1 cellular context compared by ENCODE assay signal in genomic region chr3:157094751-157095480, GRCh38.
TF ChIP-seq lines count a peak whose summit lies in the region.

No MANE protein-coding gene starts in this region.

TF ChIP-seq in HepG2, 621 proteins besides CTCF, POLR2A, EP300 and RAD21 (continued from another document and continues in another):
- peak; percentile 58; the same call in 1 of the 2 replicates for TF ChIP-seq TEF (CRISPR knock-in tag; IDR thresholded peaks at IDR 0.05)
- TF ChIP-seq KAT8 (CRISPR knock-in tag; IDR thresholded peaks at IDR 0.05): peak; percentile 39; the same call in 1 of the 2 replicates
- TF ChIP-seq ZBTB43 (CRISPR knock-in tag; conservative IDR thresholded peaks at IDR 0.05): 0 out of 2 replicates have a peak, but pooled peaks have one; percentile 45
- TF ChIP-seq, protein P1, sequence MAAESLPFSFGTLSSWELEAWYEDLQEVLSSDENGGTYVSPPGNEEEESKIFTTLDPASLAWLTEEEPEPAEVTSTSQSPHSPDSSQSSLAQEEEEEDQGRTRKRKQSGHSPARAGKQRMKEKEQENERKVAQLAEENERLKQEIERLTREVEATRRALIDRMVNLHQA (CRISPR knock-in tag; IDR thresholded peaks at IDR 0.05): no peak
- TF ChIP-seq ZNF251 (CRISPR knock-in tag; IDR thresholded peaks at IDR 0.05): no peak
- TF ChIP-seq ZNF207 (IDR thresholded peaks at IDR 0.05; ENCODE audit: borderline replicate concordance): no peak
- peak; percentile 36; the same call in 1 of the 2 replicates for TF ChIP-seq ZNF501 (CRISPR knock-in tag; IDR thresholded peaks at IDR 0.05)
- TF ChIP-seq, protein P2, sequence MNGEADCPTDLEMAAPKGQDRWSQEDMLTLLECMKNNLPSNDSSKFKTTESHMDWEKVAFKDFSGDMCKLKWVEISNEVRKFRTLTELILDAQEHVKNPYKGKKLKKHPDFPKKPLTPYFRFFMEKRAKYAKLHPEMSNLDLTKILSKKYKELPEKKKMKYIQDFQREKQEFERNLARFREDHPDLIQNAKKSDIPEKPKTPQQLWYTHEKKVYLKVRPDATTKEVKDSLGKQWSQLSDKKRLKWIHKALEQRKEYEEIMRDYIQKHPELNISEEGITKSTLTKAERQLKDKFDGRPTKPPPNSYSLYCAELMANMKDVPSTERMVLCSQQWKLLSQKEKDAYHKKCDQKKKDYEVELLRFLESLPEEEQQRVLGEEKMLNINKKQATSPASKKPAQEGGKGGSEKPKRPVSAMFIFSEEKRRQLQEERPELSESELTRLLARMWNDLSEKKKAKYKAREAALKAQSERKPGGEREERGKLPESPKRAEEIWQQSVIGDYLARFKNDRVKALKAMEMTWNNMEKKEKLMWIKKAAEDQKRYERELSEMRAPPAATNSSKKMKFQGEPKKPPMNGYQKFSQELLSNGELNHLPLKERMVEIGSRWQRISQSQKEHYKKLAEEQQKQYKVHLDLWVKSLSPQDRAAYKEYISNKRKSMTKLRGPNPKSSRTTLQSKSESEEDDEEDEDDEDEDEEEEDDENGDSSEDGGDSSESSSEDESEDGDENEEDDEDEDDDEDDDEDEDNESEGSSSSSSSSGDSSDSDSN (CRISPR knock-in tag; IDR thresholded peaks at IDR 0.05): peak; percentile 38; the same call in 1 of the 2 replicates
- peak; percentile 23; the same call in 1 of the 2 replicates for TF ChIP-seq ZNF788 (CRISPR knock-in tag; IDR thresholded peaks at IDR 0.05; ENCODE audit: borderline replicate concordance)
- no peak for TF ChIP-seq YY1 (IDR thresholded peaks at IDR 0.05; ENCODE audit: insufficient read depth, insufficient replicate concordance, low read depth, low read length)
- 0 out of 2 replicates have a peak, but pooled peaks have one; percentile 23 for TF ChIP-seq ONECUT2 (CRISPR knock-in tag; IDR thresholded peaks at IDR 0.05)
- TF ChIP-seq ARID4A (CRISPR knock-in tag; IDR thresholded peaks at IDR 0.05; ENCODE audit: borderline replicate concordance): peak; percentile 38; the same call in 1 of the 2 replicates
- TF ChIP-seq, protein P3, sequence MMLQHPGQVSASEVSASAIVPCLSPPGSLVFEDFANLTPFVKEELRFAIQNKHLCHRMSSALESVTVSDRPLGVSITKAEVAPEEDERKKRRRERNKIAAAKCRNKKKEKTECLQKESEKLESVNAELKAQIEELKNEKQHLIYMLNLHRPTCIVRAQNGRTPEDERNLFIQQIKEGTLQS (CRISPR knock-in tag; IDR thresholded peaks at IDR 0.05): peak; percentile 52; the same call in 1 of the 2 replicates
- TF ChIP-seq, protein P4, sequence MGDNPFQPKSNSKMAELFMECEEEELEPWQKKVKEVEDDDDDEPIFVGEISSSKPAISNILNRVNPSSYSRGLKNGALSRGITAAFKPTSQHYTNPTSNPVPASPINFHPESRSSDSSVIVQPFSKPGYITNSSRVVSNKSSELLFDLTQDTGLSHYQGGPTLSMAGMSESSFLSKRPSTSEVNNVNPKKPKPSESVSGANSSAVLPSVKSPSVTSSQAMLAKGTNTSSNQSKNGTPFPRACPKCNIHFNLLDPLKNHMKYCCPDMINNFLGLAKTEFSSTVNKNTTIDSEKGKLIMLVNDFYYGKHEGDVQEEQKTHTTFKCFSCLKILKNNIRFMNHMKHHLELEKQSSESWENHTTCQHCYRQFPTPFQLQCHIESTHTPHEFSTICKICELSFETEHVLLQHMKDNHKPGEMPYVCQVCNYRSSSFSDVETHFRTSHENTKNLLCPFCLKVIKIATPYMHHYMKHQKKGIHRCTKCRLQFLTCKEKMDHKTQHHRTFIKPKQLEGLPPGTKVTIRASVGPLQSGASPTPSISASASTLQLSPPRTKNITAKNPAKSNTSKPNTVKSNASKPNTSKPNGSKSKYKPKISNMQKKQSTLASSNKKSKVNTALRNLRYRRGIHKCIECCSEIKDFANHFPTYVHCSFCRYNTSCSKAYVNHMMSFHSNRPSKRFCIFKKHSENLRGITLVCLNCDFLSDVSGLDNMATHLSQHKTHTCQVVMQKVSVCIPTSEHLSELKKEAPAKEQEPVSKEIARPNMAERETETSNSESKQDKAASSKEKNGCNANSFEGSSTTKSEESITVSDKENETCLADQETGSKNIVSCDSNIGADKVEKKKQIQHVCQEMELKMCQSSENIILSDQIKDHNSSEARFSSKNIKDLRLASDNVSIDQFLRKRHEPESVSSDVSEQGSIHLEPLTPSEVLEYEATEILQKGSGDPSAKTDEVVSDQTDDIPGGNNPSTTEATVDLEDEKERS (CRISPR knock-in tag; IDR thresholded peaks at IDR 0.05): no peak
- TF ChIP-seq ZNF264 (CRISPR knock-in tag; IDR thresholded peaks at IDR 0.05): no peak
- no peak for TF ChIP-seq ZNF816 (CRISPR knock-in tag; IDR thresholded peaks at IDR 0.05; ENCODE audit: borderline replicate concordance)
- TF ChIP-seq SMC3 (IDR thresholded peaks at IDR 0.05; ENCODE audit: low read length): 0 out of 2 replicates have a peak, but pooled peaks have one; percentile 8
- TF ChIP-seq ZNF234 (CRISPR knock-in tag; conservative IDR thresholded peaks at IDR 0.05): no peak
- TF ChIP-seq ZNF720 (CRISPR knock-in tag; IDR thresholded peaks at IDR 0.05): no peak
- TF ChIP-seq ELF1 (CRISPR knock-in tag; IDR thresholded peaks at IDR 0.05): no peak
- TF ChIP-seq, protein P5, sequence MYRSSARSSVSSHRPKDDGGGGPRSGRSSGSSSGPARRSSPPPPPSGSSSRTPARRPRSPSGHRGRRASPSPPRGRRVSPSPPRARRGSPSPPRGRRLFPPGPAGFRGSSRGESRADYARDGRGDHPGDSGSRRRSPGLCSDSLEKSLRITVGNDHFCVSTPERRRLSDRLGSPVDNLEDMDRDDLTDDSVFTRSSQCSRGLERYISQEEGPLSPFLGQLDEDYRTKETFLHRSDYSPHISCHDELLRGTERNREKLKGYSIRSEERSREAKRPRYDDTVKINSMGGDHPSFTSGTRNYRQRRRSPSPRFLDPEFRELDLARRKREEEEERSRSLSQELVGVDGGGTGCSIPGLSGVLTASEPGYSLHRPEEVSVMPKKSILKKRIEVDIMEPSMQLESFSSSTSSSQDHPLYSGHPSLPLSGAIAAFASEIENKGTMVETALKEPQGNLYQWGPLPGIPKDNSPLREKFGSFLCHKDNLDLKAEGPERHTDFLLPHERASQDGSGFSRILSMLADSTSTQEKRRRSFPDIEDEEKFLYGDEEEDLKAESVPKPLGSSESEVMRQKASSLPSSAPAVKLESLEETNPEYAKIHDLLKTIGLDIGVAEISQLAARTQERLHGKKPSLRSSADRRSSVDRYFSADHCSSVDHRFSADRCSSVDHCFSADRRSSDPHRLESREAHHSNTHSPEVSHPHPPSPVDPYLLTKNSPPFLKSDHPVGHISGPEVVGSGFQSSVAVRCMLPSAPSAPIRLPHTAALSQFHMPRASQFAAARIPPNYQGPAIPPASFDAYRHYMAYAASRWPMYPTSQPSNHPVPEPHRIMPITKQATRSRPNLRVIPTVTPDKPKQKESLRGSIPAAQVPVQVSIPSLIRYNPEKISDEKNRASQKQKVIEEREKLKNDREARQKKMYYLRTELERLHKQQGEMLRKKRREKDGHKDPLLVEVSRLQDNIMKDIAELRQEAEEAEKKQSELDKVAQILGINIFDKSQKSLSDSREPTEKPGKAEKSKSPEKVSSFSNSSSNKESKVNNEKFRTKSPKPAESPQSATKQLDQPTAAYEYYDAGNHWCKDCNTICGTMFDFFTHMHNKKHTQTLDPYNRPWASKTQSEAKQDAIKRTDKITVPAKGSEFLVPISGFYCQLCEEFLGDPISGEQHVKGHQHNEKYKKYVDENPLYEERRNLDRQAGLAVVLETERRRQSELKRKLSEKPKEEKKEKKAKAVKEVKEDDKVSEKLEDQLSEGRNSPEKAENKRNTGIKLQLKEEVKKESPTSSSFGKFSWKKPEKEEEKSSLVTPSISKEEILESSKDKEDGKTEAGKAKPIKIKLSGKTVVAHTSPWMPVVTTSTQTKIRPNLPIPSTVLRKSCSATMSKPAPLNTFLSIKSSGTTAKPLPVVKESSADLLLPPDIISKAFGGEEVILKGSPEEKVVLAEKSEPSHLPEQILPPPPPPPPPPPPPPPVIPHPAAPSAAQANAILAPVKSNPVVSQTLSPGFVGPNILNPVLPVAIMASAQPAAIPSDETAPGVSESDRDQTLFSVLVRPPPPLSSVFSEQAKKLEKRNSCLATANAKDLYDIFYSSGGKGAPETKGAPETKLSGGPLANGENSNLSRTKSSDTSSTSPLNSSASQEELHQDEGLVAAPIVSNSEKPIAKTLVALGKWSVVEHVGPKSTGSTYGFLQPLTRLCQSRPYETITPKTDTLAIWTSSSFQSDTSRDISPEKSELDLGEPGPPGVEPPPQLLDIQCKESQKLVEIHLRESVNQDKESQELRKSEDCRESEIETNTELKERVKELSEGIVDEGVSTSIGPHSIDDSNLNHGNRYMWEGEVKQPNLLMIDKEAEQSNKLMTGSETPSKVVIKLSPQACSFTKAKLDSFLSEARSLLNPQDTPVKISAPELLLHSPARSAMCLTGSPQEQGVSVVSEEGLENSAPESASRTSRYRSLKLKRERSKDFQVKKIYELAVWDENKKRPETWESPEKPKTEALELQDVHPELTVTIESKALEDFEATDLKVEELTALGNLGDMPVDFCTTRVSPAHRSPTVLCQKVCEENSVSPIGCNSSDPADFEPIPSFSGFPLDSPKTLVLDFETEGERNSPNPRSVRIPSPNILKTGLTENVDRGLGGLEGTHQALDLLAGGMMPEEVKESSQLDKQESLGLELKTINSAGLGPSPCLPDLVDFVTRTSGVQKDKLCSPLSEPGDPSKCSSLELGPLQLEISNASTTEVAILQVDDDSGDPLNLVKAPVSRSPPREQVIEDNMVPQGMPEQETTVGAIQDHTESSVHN (CRISPR knock-in tag; IDR thresholded peaks at IDR 0.05): no peak
- no peak for TF ChIP-seq ZNF546 (CRISPR knock-in tag; conservative IDR thresholded peaks at IDR 0.05)
- peak; percentile 59; the same call in 1 of the 2 replicates for TF ChIP-seq CBX5 (CRISPR knock-in tag; IDR thresholded peaks at IDR 0.05; ENCODE audit: borderline replicate concordance)
- no peak for TF ChIP-seq HOXA7 (CRISPR knock-in tag; IDR thresholded peaks at IDR 0.05)
- TF ChIP-seq MTF2 (CRISPR knock-in tag; IDR thresholded peaks at IDR 0.05; ENCODE audit: borderline replicate concordance): no peak
- TF ChIP-seq, protein P6, sequence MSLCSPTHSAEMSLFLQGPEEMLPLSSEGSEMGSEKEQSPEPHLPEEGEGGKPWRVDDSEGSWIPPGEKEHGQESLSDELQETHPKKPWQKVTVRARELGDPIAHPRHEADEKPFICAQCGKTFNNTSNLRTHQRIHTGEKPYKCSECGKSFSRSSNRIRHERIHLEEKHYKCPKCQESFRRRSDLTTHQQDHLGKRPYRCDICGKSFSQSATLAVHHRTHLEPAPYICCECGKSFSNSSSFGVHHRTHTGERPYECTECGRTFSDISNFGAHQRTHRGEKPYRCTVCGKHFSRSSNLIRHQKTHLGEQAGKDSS (CRISPR knock-in tag; IDR thresholded peaks at IDR 0.05; ENCODE audit: borderline replicate concordance, low read depth): peak; percentile 8; the same call in 1 of the 2 replicates
- no peak for TF ChIP-seq ZNF580 (CRISPR knock-in tag; IDR thresholded peaks at IDR 0.05; ENCODE audit: borderline replicate concordance, low read depth)
- TF ChIP-seq IKZF1 (IDR thresholded peaks at IDR 0.05): no peak
- no peak for TF ChIP-seq MYC (CRISPR knock-in tag; IDR thresholded peaks at IDR 0.05; ENCODE audit: borderline replicate concordance)
- TF ChIP-seq ZNF20 (CRISPR knock-in tag; IDR thresholded peaks at IDR 0.05): no peak
- peak; percentile 66; the same call in 1 of the 2 replicates for TF ChIP-seq MED13 (CRISPR knock-in tag; IDR thresholded peaks at IDR 0.05)
- TF ChIP-seq, protein P7, sequence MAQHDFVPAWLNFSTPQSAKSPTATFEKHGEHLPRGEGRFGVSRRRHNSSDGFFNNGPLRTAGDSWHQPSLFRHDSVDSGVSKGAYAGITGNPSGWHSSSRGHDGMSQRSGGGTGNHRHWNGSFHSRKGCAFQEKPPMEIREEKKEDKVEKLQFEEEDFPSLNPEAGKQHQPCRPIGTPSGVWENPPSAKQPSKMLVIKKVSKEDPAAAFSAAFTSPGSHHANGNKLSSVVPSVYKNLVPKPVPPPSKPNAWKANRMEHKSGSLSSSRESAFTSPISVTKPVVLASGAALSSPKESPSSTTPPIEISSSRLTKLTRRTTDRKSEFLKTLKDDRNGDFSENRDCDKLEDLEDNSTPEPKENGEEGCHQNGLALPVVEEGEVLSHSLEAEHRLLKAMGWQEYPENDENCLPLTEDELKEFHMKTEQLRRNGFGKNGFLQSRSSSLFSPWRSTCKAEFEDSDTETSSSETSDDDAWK (CRISPR knock-in tag; IDR thresholded peaks at IDR 0.05): no peak
